In genomic region chrX:16658284-16658683, GRCh38 we compare ENCODE assay signal across 21 cellular contexts. TPM values are rescaled to one million over a fixed set of nuclear protein-coding genes. Genes with fewer than 3 reads are reported as not detected.
DNase-seq lines count a peak whose midpoint lies in the region; ATAC-seq, FAIRE-seq and TF ChIP-seq lines count a peak whose summit lies in the region.
"Had no signal": no experiment of that assay in that cellular context is flagged by ENCODE, and none has a peak within 500 bp of the region (broad histone marks: within the 10 kb centered on the region; RNA-seq: fewer than 3 reads in every experiment).

No MANE protein-coding gene starts in this region.

- no peak for DNase-seq in AG04450 (ENCODE audit: low read depth, low spot score)
- DNase-seq in HTR-8/SVneo (ENCODE audit: insufficient read length, low spot score): peak; percentile 64
- DNase-seq in brain microvascular endothelial cell: peak; percentile 32
- DNase-seq in hepatic stellate cell (ENCODE audit: low spot score): peak; percentile 40
- no peak for DNase-seq in T-helper 17 cell
- DNase-seq in ACHN: no peak
- no peak for DNase-seq in cerebellar cortex (ENCODE audit: low spot score)
- DNase-seq: CD8-positive, alpha-beta T cell; DMS79 treated with DMSO at 0.1 percent for 48 hours; KG1; mucosa of descending colon; NCI-H1048; NCI-H2081; NCI-H510A; SIG-M5 had no signal

- in situ Hi-C loops in brain microvascular endothelial cell (cut with HindIII; ENCODE audit: low pct_ligation_motif_present, low sequenced_read_pairs): no loop called here
- in situ Hi-C loops in ACHN (cut with HindIII; ENCODE audit: low pct_ligation_motif_present, low pct_unique_long_range_greater_than_20kb, low sequenced_read_pairs): no loop called here

- H3K27me3 ChIP-seq in AG04450 (ENCODE audit: control insufficient read depth, insufficient read depth, low read length) (no peaks in the 10 kb centered on the region), brain microvascular endothelial cell (replicated peaks) (no peaks in the 10 kb centered on the region)

- no peaks in the 10 kb centered on the region for H3K36me3 Mint-ChIP-seq in T-helper 17 cell (ENCODE audit: low read depth)

- peak overlapping the region; percentile 23 for H3K27ac ChIP-seq in AG04450 (ENCODE audit: low read depth, low read length)
- H3K27ac ChIP-seq in brain microvascular endothelial cell: peak overlapping the region; percentile 54

- CTCF ChIA-PET in AG04450 (lab: Charles Lee): interaction anchor here (1.6 kb wide), 1 partner anchor 222 kb away, joined by 3 read pairs; no protein-coding TSS in a partner anchor

- TF ChIP-seq CTCF in AG04450 (IDR thresholded peaks at IDR 0.05; ENCODE audit: low read depth, low read length) (peak; percentile 21; the same call in 1 of the 2 replicates), brain microvascular endothelial cell (IDR thresholded peaks at IDR 0.05; ENCODE audit: low read depth, low read length, missing control alignments) (no peak)

- H3K4me1 Mint-ChIP-seq in T-helper 17 cell: peaks cover 3% of the 10 kb centered on the region
- H3K4me1 Mint-ChIP-seq: stimulated activated effector memory CD8-positive, alpha-beta T cell treated with anti-CD3 and anti-CD28 coated beads, Interleukin-12 subunit alpha, Interleukin-12 subunit beta, amount 100 ng/mL, for 72 hours had no signal

- ATAC-seq in T-helper 17 cell (no peak), GM21619 (IDR thresholded peaks at IDR 0.05; ENCODE audit: unreplicated experiment) (no peak)
- ATAC-seq: CD8-positive, alpha-beta T cell; mucosa of descending colon; stimulated activated effector memory CD8-positive, alpha-beta T cell treated with anti-CD3 and anti-CD28 coated beads, Interleukin-12 subunit alpha, Interleukin-12 subunit beta, amount 100 ng/mL, for 72 hours had no signal

- no peak overlapping the region for H3K4me3 Mint-ChIP-seq in T-helper 17 cell
- H3K4me3 Mint-ChIP-seq: activated naive CD8-positive, alpha-beta T cell; CD8-positive, alpha-beta T cell; stimulated activated effector memory CD8-positive, alpha-beta T cell treated with anti-CD3 and anti-CD28 coated beads, Interleukin-12 subunit alpha, Interleukin-12 subunit beta, amount 100 ng/mL, for 72 hours; T-helper 2 cell treated with Interferon-gamma antibody and Interleukin-4, amounts not matched to agents 5 μg/mL and 100 μg/mL, for 36 hours had no signal

- H3K4me3 ChIP-seq in AG04450 (ENCODE audit: low read depth, low read length) (no peak overlapping the region), brain microvascular endothelial cell (ENCODE audit: low read depth, low read length) (no peak overlapping the region)
- H3K4me3 ChIP-seq: HAP-1, mucosa of descending colon had no signal

- POLR2A ChIA-PET in AG04450 (lab: Yijun Ruan, JAX): no interaction called here

- FAIRE-seq in HTR-8/SVneo (lab: Jason Lieb, UNC): no peak
- FAIRE-seq: GM19239 had no signal

- no peaks in the 10 kb centered on the region for H3K27me3 Mint-ChIP-seq in T-helper 17 cell
- H3K27me3 Mint-ChIP-seq: activated naive CD8-positive, alpha-beta T cell had no signal

- no peaks in the 10 kb centered on the region for H3K36me3 ChIP-seq in brain microvascular endothelial cell (replicated peaks)

- H3K27ac Mint-ChIP-seq in T-helper 17 cell: no peak overlapping the region
- H3K27ac Mint-ChIP-seq: activated naive CD8-positive, alpha-beta T cell; CD8-positive, alpha-beta T cell; stimulated activated effector memory CD8-positive, alpha-beta T cell treated with anti-CD3 and anti-CD28 coated beads, Interleukin-12 subunit alpha, Interleukin-12 subunit beta, amount 100 ng/mL, for 72 hours; T-helper 2 cell treated with Interferon-gamma antibody and Interleukin-4, amounts not matched to agents 5 μg/mL and 100 μg/mL, for 36 hours had no signal

- H3K9me3 ChIP-seq in AG04450 (ENCODE audit: control insufficient read depth, insufficient read depth, low read length) (no peaks in the 10 kb centered on the region), T-helper 17 cell (ENCODE audit: control insufficient read depth, low read length, poor library complexity, severe bottlenecking) (no peaks in the 10 kb centered on the region)
- H3K9me3 ChIP-seq: HAP-1, mucosa of descending colon had no signal

RNA-seq across cellular contexts. Expression of gene S100G, which starts 8.3 kb away (rescaled TPM):
- not detected in 2 replicates for polyA plus RNA-seq in AG04450 (2011; rRNA removed)
- not detected in 2 replicates for polyA minus RNA-seq in AG04450 (2011; rRNA and poly(A)+ RNA removed)
- total RNA-seq in T-helper 17 cell: not detected
- total RNA-seq: CD8-positive, alpha-beta T cell; mucosa of descending colon had no signal

RNA-seq across cellular contexts. Expression of gene CTPS2, which starts 54.2 kb away (rescaled TPM):
- 9.5 and 11.7 TPM in 2 replicates for polyA plus RNA-seq in AG04450 (2011; rRNA removed)
- 11.2 and 15.2 TPM in 2 replicates for polyA minus RNA-seq in AG04450 (2011; rRNA and poly(A)+ RNA removed)
- 1 to 10 TPM; 3.4 to 4.1 TPM for total RNA-seq in T-helper 17 cell

Comparison
In these comparisons a context has a peak if more than half of its experiments do, and no peak if none do; other contexts are left out.
1. DNase-seq: peak in HTR-8/SVneo (single experiment), brain microvascular endothelial cell (single experiment) and hepatic stellate cell (single experiment); none in AG04450 (single experiment), T-helper 17 cell (0 of 3), ACHN (single experiment) and cerebellar cortex (single experiment).